12 cellular contexts compared by ENCODE assay signal in the genomic region with DNA sequence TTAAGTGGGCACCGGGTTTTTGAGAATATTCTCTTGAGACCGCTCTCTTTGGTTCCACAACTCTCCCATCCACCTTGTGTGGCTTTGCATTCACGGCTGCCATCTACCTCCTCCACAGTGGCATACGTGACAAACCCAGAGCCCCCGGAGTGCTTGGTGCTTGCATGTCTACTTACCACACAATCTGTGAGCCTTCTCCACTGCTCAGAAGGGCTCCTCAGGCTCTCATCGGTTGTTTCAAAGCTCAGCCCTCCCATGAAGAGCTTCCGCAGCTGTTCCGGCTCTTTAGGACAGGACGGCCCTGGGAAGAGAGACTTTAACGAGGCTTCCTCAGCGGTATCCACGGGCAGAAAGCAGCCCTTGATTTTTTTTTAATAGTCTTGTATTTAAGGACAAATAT.
DNase-seq lines count a peak whose midpoint lies in the region; TF ChIP-seq lines count a peak whose summit lies in the region.
"Had no signal": no experiment of that assay in that cellular context is flagged by ENCODE, and none has a peak within 500 bp of the region (broad histone marks: within the 10 kb centered on the region; RNA-seq: fewer than 3 reads in every experiment).

No MANE protein-coding gene starts in this region.

- H3K27me3 Mint-ChIP-seq in brain, result no peaks in the 10 kb centered on the region

- intact Hi-C loops in lower leg skin (cut with DNase I; ENCODE audit: low total_unique reads), result no loop called here

- H3K36me3 Mint-ChIP-seq in brain, result peaks cover 28% of the 10 kb centered on the region
- H3K36me3 Mint-ChIP-seq: CD4-positive, CD25-positive, alpha-beta regulatory T cell had no signal

- H3K27ac Mint-ChIP-seq in brain, result peak overlapping the region in 4 of 5 experiments; percentile 54 to 92 (median 80)
- H3K27ac Mint-ChIP-seq: CD4-positive, CD25-positive, alpha-beta regulatory T cell; stimulated activated naive CD8-positive, alpha-beta T cell treated with anti-CD3 and anti-CD28 coated beads, Interleukin-15, amount 100 ng/mL, for 72 hours had no signal

- no peak overlapping the region for H3K4me3 ChIP-seq in lower leg skin (ENCODE audit: low read depth, poor library complexity, severe bottlenecking)
- H3K4me3 ChIP-seq: K562 had no signal

- peak overlapping the region in 3 of 5 experiments; percentile 44 to 63 (median 56) for H3K4me3 Mint-ChIP-seq in brain
- H3K4me3 Mint-ChIP-seq: CD4-positive, CD25-positive, alpha-beta regulatory T cell; stimulated activated naive CD8-positive, alpha-beta T cell treated with anti-CD3 and anti-CD28 coated beads, Interleukin-15, amount 100 ng/mL, for 72 hours had no signal

- H3K9me3 Mint-ChIP-seq in brain, result no peaks in the 10 kb centered on the region
- H3K9me3 Mint-ChIP-seq: stimulated activated naive CD8-positive, alpha-beta T cell treated with anti-CD3 and anti-CD28 coated beads, Interleukin-15, amount 100 ng/mL, for 72 hours had no signal

- TF ChIP-seq POLR2A in lower leg skin (IDR thresholded peaks at IDR 0.05), result no peak

- H3K4me1 Mint-ChIP-seq in brain, result peaks cover 47% of the 10 kb centered on the region
- H3K4me1 Mint-ChIP-seq: CD4-positive, CD25-positive, alpha-beta regulatory T cell; stimulated activated naive CD8-positive, alpha-beta T cell treated with anti-CD3 and anti-CD28 coated beads, Interleukin-15, amount 100 ng/mL, for 72 hours had no signal

- TF ChIP-seq CTCF in brain (conservative IDR thresholded peaks at IDR 0.05) (no peak), lower leg skin (IDR thresholded peaks at IDR 0.05) (no peak)

- DNase-seq in LHCN-M2 (ENCODE audit: low read depth) (peak; percentile 85), myocyte (ENCODE audit: low read depth) (peak; percentile 93), superior temporal gyrus (ENCODE audit: extremely low spot score) (peak; percentile 77), inferior parietal cortex (ENCODE audit: extremely low spot score) (no peak), NK-92 (lab: John Stamatoyannopoulos, UW; ENCODE audit: unreplicated experiment) (no peak), lower leg skin (ENCODE audit: low spot score in 2 of 2) (no peak)
- DNase-seq in activated CD4-positive, CD25-positive, alpha-beta regulatory T cell treated with anti-CD3 and anti-CD28 coated beads, Interleukin-2, amount 50 U/mL, for 72 hours, result no peak
- DNase-seq: CD4-positive, CD25-positive, alpha-beta regulatory T cell; NCI-H1417 treated with DMSO at 0.1 percent for 48 hours; stimulated activated naive CD8-positive, alpha-beta T cell treated with anti-CD3 and anti-CD28 coated beads, Interleukin-15, amount 100 ng/mL, for 72 hours had no signal

- 67 to 73% methylated on average over 12 of the region's 12 CpGs for WGBS in lower leg skin, 2 donors

Comparison
In these comparisons a context has a peak if more than half of its experiments do, and no peak if none do; other contexts are left out.
1. DNase-seq: peak in LHCN-M2 (single experiment), myocyte (single experiment) and superior temporal gyrus (single experiment); none in inferior parietal cortex (single experiment), activated CD4-positive, CD25-positive, alpha-beta regulatory T cell treated with anti-CD3 and anti-CD28 coated beads, Interleukin-2, amount 50 U/mL, for 72 hours (single experiment), NK-92 (single experiment) and lower leg skin (0 of 2).